Comparison of ENCODE assay signal across 1 cellular context in genomic region chr12:100951756-100952155, GRCh38.
TF ChIP-seq lines count a peak whose summit lies in the region.

No MANE protein-coding gene starts in this region.

TF ChIP-seq in GM23338, 12 proteins besides CTCF, POLR2A, EP300 and RAD21 (continued from another document):
- TF ChIP-seq, protein P1, sequence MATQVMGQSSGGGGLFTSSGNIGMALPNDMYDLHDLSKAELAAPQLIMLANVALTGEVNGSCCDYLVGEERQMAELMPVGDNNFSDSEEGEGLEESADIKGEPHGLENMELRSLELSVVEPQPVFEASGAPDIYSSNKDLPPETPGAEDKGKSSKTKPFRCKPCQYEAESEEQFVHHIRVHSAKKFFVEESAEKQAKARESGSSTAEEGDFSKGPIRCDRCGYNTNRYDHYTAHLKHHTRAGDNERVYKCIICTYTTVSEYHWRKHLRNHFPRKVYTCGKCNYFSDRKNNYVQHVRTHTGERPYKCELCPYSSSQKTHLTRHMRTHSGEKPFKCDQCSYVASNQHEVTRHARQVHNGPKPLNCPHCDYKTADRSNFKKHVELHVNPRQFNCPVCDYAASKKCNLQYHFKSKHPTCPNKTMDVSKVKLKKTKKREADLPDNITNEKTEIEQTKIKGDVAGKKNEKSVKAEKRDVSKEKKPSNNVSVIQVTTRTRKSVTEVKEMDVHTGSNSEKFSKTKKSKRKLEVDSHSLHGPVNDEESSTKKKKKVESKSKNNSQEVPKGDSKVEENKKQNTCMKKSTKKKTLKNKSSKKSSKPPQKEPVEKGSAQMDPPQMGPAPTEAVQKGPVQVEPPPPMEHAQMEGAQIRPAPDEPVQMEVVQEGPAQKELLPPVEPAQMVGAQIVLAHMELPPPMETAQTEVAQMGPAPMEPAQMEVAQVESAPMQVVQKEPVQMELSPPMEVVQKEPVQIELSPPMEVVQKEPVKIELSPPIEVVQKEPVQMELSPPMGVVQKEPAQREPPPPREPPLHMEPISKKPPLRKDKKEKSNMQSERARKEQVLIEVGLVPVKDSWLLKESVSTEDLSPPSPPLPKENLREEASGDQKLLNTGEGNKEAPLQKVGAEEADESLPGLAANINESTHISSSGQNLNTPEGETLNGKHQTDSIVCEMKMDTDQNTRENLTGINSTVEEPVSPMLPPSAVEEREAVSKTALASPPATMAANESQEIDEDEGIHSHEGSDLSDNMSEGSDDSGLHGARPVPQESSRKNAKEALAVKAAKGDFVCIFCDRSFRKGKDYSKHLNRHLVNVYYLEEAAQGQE (IDR thresholded peaks at IDR 0.05; ENCODE audit: unreplicated experiment) = no peak
- TF ChIP-seq POLR2AphosphoS5 (IDR thresholded peaks at IDR 0.05; ENCODE audit: low read depth) (no peak), JUNB (IDR thresholded peaks at IDR 0.05; ENCODE audit: unreplicated experiment) (no peak), STAT1 (IDR thresholded peaks at IDR 0.05; ENCODE audit: unreplicated experiment) (no peak), NANOG (IDR thresholded peaks at IDR 0.05; ENCODE audit: borderline replicate concordance) (no peak), ZNF462 (CRISPR knock-in tag; IDR thresholded peaks at IDR 0.05) (no peak), EZH2phosphoT487 (IDR thresholded peaks at IDR 0.05; ENCODE audit: unreplicated experiment) (no peak), EZH2 (IDR thresholded peaks at IDR 0.05; ENCODE audit: low read depth, unreplicated experiment) (no peak), CREB1 (CRISPR knock-in tag; IDR thresholded peaks at IDR 0.05; ENCODE audit: low read depth) (no peak)
